22 cellular contexts compared by ENCODE assay signal in the genomic region with DNA sequence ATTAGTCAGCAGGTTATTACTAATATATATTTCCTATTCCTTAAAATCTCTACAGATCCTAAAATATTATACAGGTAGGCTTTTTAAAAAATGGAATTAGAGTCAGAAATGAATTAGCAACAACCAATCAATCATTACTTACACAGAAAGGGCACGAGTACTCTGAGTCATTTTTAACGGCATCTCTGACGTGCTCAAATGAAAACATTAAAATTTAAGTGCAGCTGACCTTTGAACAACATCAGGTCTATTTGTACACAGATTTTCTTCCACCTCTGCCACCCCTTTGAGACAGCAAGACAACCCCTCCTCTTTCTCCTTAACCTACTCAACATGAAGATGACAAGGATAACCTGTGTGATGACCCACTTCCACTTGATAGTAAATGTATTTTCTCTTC.
"Had no signal": no experiment of that assay in that cellular context is flagged by ENCODE, and none has a peak within 500 bp of the region (broad histone marks: within the 10 kb centered on the region; RNA-seq: fewer than 3 reads in every experiment).

No MANE protein-coding gene starts in this region.

- H3K27ac ChIP-seq: epithelial cell of prostate, esophagus squamous epithelium, ovary, thoracic aorta had no signal

- H3K4me3 ChIP-seq: esophagus squamous epithelium, ovary, prostate gland, thoracic aorta had no signal

- H3K27ac Mint-ChIP-seq: activated CD4-positive, alpha-beta T cell treated with anti-CD3 and anti-CD28 coated beads for 36 hours; activated naive CD8-positive, alpha-beta T cell; mesothelial cell of epicardium; T-cell had no signal

- H3K4me1 ChIP-seq: prostate gland had no signal

- ATAC-seq: activated CD4-positive, alpha-beta T cell treated with anti-CD3 and anti-CD28 coated beads for 36 hours; naive thymus-derived CD4-positive, alpha-beta T cell; T-cell had no signal

- H3K9me3 Mint-ChIP-seq: central memory CD8-positive, alpha-beta T cell; stimulated activated naive CD8-positive, alpha-beta T cell treated with anti-CD3 and anti-CD28 coated beads, Interleukin-15, Interleukin-2, amounts not matched to agents 100 ng/mL and 50 ng/mL, for 24 hours had no signal

- H3K9me3 ChIP-seq: esophagus squamous epithelium, ovary, prostate gland, thoracic aorta had no signal

- H3K27me3 ChIP-seq: esophagus squamous epithelium, ovary had no signal

- DNase-seq: activated CD4-positive, alpha-beta T cell treated with anti-CD3 and anti-CD28 coated beads for 36 hours; activated CD4-positive, CD25-positive, alpha-beta regulatory T cell; activated CD8-positive, alpha-beta memory T cell treated with anti-CD3 and anti-CD28 coated beads, Interleukin-2, amount 50 U/mL, for 4 hours; activated naive CD4-positive, alpha-beta T cell; activated T-cell treated with anti-CD3 and anti-CD28 coated beads, Interleukin-2, amount 50 U/mL, for 1 hour; anterior cingulate cortex; dermis blood vessel endothelial cell; effector CD4-positive, alpha-beta T cell; esophagus squamous epithelium; naive thymus-derived CD4-positive, alpha-beta T cell; ovary; stimulated activated CD4-positive, alpha-beta T cell treated with anti-CD3 and anti-CD28 coated beads, Interleukin-15, amount 100 ng/mL, for 24 hours; stimulated activated CD4-positive, alpha-beta T cell treated with anti-CD3 and anti-CD28 coated beads, Interleukin-2, amount 100 ng/mL, for 24 hours; T-cell; trophoblast cell had no signal

- H3K36me3 ChIP-seq: ovary, prostate gland had no signal
